3 cellular contexts compared by ENCODE assay signal in genomic region chr3:15513810-15514662, GRCh38.
A peak's percentile ranks its signal among the peaks of the same experiment; 100 is the strongest.
TF ChIP-seq lines count a peak whose summit lies in the region.

No MANE protein-coding gene starts in this region.

TF ChIP-seq in liver, 16 proteins besides CTCF, POLR2A, EP300 and RAD21 (continued from another document):
- peak; percentile 29 to 43 for TF ChIP-seq HNF4A (conservative IDR thresholded peaks at IDR 0.05)

TF ChIP-seq in HepG2, 621 proteins besides CTCF, POLR2A, EP300 and RAD21:
- TF ChIP-seq PRMT3 (CRISPR knock-in tag; IDR thresholded peaks at IDR 0.05; ENCODE audit: borderline replicate concordance, low read depth) (no peak), ARNTL (CRISPR knock-in tag; IDR thresholded peaks at IDR 0.05) (no peak), RBM22 (optimal IDR thresholded peaks at IDR 0.05; ENCODE audit: low read length) (no peak), IRF9 (CRISPR knock-in tag; IDR thresholded peaks at IDR 0.05; ENCODE audit: borderline replicate concordance) (no peak), CEBPB (IDR thresholded peaks at IDR 0.05; ENCODE audit: borderline replicate concordance, low read depth, low read length) (no peak), ZNF33A (CRISPR knock-in tag; IDR thresholded peaks at IDR 0.05; ENCODE audit: borderline replicate concordance) (no peak), YEATS4 (CRISPR knock-in tag; IDR thresholded peaks at IDR 0.05; ENCODE audit: borderline replicate concordance) (no peak), BRD4 (CRISPR knock-in tag; IDR thresholded peaks at IDR 0.05) (no peak), ETS1 (CRISPR knock-in tag; IDR thresholded peaks at IDR 0.05) (no peak), SRY (CRISPR knock-in tag; IDR thresholded peaks at IDR 0.05) (no peak), ZNF280B (CRISPR knock-in tag; IDR thresholded peaks at IDR 0.05; ENCODE audit: borderline replicate concordance) (no peak), ZNF343 (CRISPR knock-in tag; IDR thresholded peaks at IDR 0.05) (no peak), XRCC5 (optimal IDR thresholded peaks at IDR 0.05; ENCODE audit: low read length) (no peak), BCL6 (CRISPR knock-in tag; IDR thresholded peaks at IDR 0.05) (no peak), ATRX (CRISPR knock-in tag; IDR thresholded peaks at IDR 0.05; ENCODE audit: borderline replicate concordance) (no peak), ZNF672 (CRISPR knock-in tag; IDR thresholded peaks at IDR 0.05) (no peak)

TF ChIP-seq in WTC11, 78 proteins besides CTCF, POLR2A, EP300 and RAD21 (continued from another document):
- TF ChIP-seq, protein P1, sequence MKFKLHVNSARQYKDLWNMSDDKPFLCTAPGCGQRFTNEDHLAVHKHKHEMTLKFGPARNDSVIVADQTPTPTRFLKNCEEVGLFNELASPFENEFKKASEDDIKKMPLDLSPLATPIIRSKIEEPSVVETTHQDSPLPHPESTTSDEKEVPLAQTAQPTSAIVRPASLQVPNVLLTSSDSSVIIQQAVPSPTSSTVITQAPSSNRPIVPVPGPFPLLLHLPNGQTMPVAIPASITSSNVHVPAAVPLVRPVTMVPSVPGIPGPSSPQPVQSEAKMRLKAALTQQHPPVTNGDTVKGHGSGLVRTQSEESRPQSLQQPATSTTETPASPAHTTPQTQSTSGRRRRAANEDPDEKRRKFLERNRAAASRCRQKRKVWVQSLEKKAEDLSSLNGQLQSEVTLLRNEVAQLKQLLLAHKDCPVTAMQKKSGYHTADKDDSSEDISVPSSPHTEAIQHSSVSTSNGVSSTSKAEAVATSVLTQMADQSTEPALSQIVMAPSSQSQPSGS (CRISPR knock-in tag; IDR thresholded peaks at IDR 0.05; ENCODE audit: borderline replicate concordance, low read depth): no peak
- TF ChIP-seq, protein P2, sequence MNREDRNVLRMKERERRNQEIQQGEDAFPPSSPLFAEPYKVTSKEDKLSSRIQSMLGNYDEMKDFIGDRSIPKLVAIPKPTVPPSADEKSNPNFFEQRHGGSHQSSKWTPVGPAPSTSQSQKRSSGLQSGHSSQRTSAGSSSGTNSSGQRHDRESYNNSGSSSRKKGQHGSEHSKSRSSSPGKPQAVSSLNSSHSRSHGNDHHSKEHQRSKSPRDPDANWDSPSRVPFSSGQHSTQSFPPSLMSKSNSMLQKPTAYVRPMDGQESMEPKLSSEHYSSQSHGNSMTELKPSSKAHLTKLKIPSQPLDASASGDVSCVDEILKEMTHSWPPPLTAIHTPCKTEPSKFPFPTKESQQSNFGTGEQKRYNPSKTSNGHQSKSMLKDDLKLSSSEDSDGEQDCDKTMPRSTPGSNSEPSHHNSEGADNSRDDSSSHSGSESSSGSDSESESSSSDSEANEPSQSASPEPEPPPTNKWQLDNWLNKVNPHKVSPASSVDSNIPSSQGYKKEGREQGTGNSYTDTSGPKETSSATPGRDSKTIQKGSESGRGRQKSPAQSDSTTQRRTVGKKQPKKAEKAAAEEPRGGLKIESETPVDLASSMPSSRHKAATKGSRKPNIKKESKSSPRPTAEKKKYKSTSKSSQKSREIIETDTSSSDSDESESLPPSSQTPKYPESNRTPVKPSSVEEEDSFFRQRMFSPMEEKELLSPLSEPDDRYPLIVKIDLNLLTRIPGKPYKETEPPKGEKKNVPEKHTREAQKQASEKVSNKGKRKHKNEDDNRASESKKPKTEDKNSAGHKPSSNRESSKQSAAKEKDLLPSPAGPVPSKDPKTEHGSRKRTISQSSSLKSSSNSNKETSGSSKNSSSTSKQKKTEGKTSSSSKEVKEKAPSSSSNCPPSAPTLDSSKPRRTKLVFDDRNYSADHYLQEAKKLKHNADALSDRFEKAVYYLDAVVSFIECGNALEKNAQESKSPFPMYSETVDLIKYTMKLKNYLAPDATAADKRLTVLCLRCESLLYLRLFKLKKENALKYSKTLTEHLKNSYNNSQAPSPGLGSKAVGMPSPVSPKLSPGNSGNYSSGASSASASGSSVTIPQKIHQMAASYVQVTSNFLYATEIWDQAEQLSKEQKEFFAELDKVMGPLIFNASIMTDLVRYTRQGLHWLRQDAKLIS (CRISPR knock-in tag; IDR thresholded peaks at IDR 0.05; ENCODE audit: borderline replicate concordance): no peak
- TF ChIP-seq CREM (CRISPR knock-in tag; IDR thresholded peaks at IDR 0.05) (no peak), NR1H2 (CRISPR knock-in tag; IDR thresholded peaks at IDR 0.05) (no peak), PREB (CRISPR knock-in tag; IDR thresholded peaks at IDR 0.05; ENCODE audit: borderline replicate concordance) (no peak)
TF ChIP-seq in WTC11: peak in this region for 0.
